In the genomic region with DNA sequence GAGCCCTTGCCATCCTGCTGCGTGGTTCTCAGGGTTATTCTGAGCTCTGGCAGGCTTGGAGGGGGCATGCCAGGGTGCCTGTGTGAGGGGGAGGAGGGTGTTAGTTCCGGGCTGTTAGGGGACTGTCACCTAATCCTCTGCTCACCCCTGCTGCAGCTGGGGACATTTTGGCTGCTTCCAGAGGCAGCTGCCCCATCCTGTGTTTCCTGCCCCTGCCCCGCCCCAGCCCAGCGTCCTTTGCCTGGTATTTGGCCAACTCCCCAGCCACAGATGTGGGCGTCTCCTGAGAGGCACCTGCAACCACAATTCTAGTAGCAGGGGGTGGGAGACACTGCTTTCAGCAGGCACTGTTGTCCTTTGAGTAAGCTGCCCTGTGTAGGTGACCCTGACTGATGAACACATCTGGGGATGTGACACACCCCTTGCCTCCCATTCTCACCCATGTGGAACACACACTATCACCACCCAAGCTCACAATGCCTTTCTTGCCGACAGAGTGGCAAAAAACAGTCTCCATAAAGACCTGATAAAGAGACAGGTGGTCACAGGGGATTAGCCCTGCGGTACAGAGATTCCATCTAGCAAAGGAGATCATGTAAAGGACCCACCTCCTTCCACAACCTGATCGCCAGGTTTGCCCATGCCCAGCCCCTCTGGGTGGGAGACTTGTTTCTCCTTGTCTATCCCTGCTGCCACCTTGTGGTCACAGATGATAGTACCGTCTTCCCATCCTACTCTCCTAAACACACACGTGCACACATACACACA, we compare ENCODE assay signal across 1 cellular context.
TF ChIP-seq lines count a peak whose summit lies in the region.

Gene CHRNE, minus strand, starts transcription at position 48 of the 768 bp plus-strand sequence. Its CDS starts 35 bp downstream, at position 13.

TF ChIP-seq in Ishikawa, 13 proteins besides CTCF, POLR2A, EP300 and RAD21 (continued from another document):
- TF ChIP-seq YY1 (IDR thresholded peaks at IDR 0.05; ENCODE audit: low read depth): no peak
